6 cellular contexts compared by ENCODE assay signal in the genomic region with DNA sequence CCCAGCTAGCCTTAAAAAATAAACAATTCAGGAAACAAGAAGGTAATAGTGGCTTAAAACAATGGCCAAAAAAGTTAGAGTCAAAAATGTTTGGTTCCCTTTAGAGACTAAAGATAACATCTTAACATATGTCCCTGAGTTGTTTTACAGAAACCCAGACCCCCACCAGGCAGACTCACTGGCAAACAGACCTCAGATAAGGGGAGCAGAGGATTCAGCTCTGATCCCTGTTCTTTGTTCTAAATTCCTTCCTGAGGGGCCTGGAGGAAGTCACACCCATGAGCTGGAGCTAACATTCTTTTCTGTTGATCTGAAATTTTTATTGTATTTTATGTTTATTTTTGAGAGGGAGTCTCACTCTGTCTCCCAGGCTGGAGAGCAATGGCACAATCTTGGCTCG.
"Had no signal": no experiment of that assay in that cellular context is flagged by ENCODE, and none has a peak within 500 bp of the region (broad histone marks: within the 10 kb centered on the region; RNA-seq: fewer than 3 reads in every experiment).

No MANE protein-coding gene starts in this region.

- H3K4me3 ChIP-seq: GM23338 had no signal

- H3K4me3 Mint-ChIP-seq: GM23338, H9 had no signal

- DNase-seq: H9, HCEC 1CT had no signal

- H3K9me3 Mint-ChIP-seq: IgD-negative memory B cell had no signal

- H3K27me3 Mint-ChIP-seq: IgD-negative memory B cell had no signal

- H3K36me3 Mint-ChIP-seq: IgD-negative memory B cell had no signal

- ATAC-seq: GM23338, HepG2 had no signal

- H3K4me1 Mint-ChIP-seq: GM23338 had no signal

- H3K27ac Mint-ChIP-seq: GM23338 had no signal

- H3K27ac ChIP-seq: HL-60 had no signal
